Comparison of ENCODE assay signal across 16 cellular contexts in genomic region chr3:62003833-62004232, GRCh38.
DNase-seq lines count a peak whose midpoint lies in the region; TF ChIP-seq lines count a peak whose summit lies in the region.
"Had no signal": no experiment of that assay in that cellular context is flagged by ENCODE, and none has a peak within 500 bp of the region (broad histone marks: within the 10 kb centered on the region; RNA-seq: fewer than 3 reads in every experiment).

No MANE protein-coding gene starts in this region.

- peaks cover 3% of the 10 kb centered on the region for H3K27me3 Mint-ChIP-seq in nephron progenitor cell (ENCODE audit: low read depth, poor library complexity)
- H3K27me3 Mint-ChIP-seq: B cell; CD4-positive, alpha-beta T cell had no signal

- peaks cover 68% of the 10 kb centered on the region for H3K36me3 Mint-ChIP-seq in nephron progenitor cell (ENCODE audit: low read depth)

- no peak for TF ChIP-seq CTCF in nephron progenitor cell (IDR thresholded peaks at IDR 0.05)

- peak overlapping the region; percentile 48 for H3K27ac Mint-ChIP-seq in nephron progenitor cell
- H3K27ac Mint-ChIP-seq: B cell; CD4-positive, alpha-beta T cell had no signal

- DNase-seq in AG08396 (ENCODE audit: low spot score) (peak; percentile 15), HCEC 1CT (peak; percentile 8), RPMI7951 (ENCODE audit: low read depth) (peak; percentile 50), nephron progenitor cell (no peak), DMS53 (lab: John Stamatoyannopoulos, UW) (no peak), DMS79 (lab: John Stamatoyannopoulos, UW) (no peak), NCI-H1694 (lab: John Stamatoyannopoulos, UW) (no peak)
- no peak for DNase-seq in stimulated activated CD4-positive, alpha-beta T cell treated with anti-CD3 and anti-CD28 coated beads, Interleukin-4, amount 100 ng/mL, for 4 hours
- DNase-seq: 8988T; ACHN; C1 segment of cervical spinal cord; CD4-positive, alpha-beta T cell; DND-41; GF-D8; KBM-7 had no signal

- H3K4me1 Mint-ChIP-seq in nephron progenitor cell = peaks cover 22% of the 10 kb centered on the region
- H3K4me1 Mint-ChIP-seq: B cell had no signal

- no peak overlapping the region for H3K4me3 Mint-ChIP-seq in nephron progenitor cell
- H3K4me3 Mint-ChIP-seq: B cell; CD4-positive, alpha-beta T cell had no signal

- H3K9me3 Mint-ChIP-seq in nephron progenitor cell = no peaks in the 10 kb centered on the region
- H3K9me3 Mint-ChIP-seq: CD4-positive, alpha-beta T cell had no signal

Comparison
In these comparisons a context has a peak if more than half of its experiments do, and no peak if none do; other contexts are left out.
1. DNase-seq: peak in AG08396 (single experiment), HCEC 1CT (single experiment) and RPMI7951 (single experiment); none in nephron progenitor cell (single experiment), DMS53 (single experiment), DMS79 (single experiment), stimulated activated CD4-positive, alpha-beta T cell treated with anti-CD3 and anti-CD28 coated beads, Interleukin-4, amount 100 ng/mL, for 4 hours (0 of 2) and NCI-H1694 (single experiment).